Comparison of ENCODE assay signal across 1 cellular context in the genomic region with DNA sequence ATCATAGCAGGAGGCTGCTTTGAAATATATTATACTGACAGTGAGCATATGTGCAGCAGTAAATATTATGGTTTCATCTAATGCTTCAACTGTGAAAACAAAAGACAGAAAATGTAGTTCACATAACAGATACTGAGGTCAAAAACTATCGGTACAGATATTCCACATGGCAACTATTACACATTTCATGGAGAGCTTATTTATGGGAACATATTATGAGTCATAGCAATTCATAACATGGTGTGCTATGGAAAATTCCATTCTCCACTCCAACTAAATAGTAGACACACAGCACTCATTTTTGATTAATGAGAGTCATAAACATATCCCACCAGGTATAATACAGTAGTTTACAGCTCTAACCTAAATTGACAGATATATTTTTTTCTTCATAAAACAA.
TF ChIP-seq lines count a peak whose summit lies in the region.

No MANE protein-coding gene starts in this region.

TF ChIP-seq in SK-N-SH, 30 proteins besides CTCF, POLR2A, EP300 and RAD21 (continued from another document):
- TF ChIP-seq REST (IDR thresholded peaks at IDR 0.05; ENCODE audit: low read depth, low read length) (no peak), MXI1 (IDR thresholded peaks at IDR 0.05; ENCODE audit: low read depth, low read length) (no peak), JUND (IDR thresholded peaks at IDR 0.05) (peak; percentile 61), FOSL2 (IDR thresholded peaks at IDR 0.05; ENCODE audit: borderline replicate concordance, low read depth) (peak; percentile 74; the same call in 1 of the 2 replicates), EZH2phosphoT487 (IDR thresholded peaks at IDR 0.05; ENCODE audit: borderline replicate concordance, low read depth) (no peak), POLR2AphosphoS5 (IDR thresholded peaks at IDR 0.05; ENCODE audit: low read depth, low read length) (no peak), TAF1 (IDR thresholded peaks at IDR 0.05; ENCODE audit: borderline replicate concordance, low read depth, low read length) (no peak), RFX5 (IDR thresholded peaks at IDR 0.05; ENCODE audit: low read length) (no peak), TEAD4 (IDR thresholded peaks at IDR 0.05; ENCODE audit: borderline replicate concordance, insufficient read depth) (no peak), CHD2 (IDR thresholded peaks at IDR 0.05; ENCODE audit: low read length, partially characterized antibody) (no peak), MAX (IDR thresholded peaks at IDR 0.05; ENCODE audit: low read depth) (0 out of 2 replicates have a peak, but pooled peaks have one; percentile 11), SMC3 (IDR thresholded peaks at IDR 0.05; ENCODE audit: low read depth, low read length) (no peak), FOXM1 (IDR thresholded peaks at IDR 0.05; ENCODE audit: low read depth) (no peak)
- TF ChIP-seq, protein P1, sequence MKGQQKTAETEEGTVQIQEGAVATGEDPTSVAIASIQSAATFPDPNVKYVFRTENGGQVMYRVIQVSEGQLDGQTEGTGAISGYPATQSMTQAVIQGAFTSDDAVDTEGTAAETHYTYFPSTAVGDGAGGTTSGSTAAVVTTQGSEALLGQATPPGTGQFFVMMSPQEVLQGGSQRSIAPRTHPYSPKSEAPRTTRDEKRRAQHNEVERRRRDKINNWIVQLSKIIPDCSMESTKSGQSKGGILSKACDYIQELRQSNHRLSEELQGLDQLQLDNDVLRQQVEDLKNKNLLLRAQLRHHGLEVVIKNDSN (IDR thresholded peaks at IDR 0.05; ENCODE audit: borderline replicate concordance, low read depth) = no peak
